Comparison of ENCODE assay signal across 24 cellular contexts in genomic region chr7:82548141-82548688, GRCh38.
"Had no signal": no experiment of that assay in that cellular context is flagged by ENCODE, and none has a peak within 500 bp of the region (broad histone marks: within the 10 kb centered on the region; RNA-seq: fewer than 3 reads in every experiment).

No MANE protein-coding gene starts in this region.

- DNase-seq: activated CD4-positive, alpha-beta memory T cell treated with anti-CD3 and anti-CD28 coated beads, Interleukin-2, amount 10 ng/mL, durations not matched to agents 7 days and 5 days; activated CD4-positive, alpha-beta T cell treated with anti-CD3 and anti-CD28 coated beads for 36 hours; activated CD4-positive, alpha-beta T cell treated with anti-CD3 and anti-CD28 coated beads, Interleukin-2, amount 50 U/mL, for 1 hour; activated CD4-positive, CD25-positive, alpha-beta regulatory T cell; activated gamma-delta T cell; activated naive CD4-positive, alpha-beta T cell treated with anti-CD3 and anti-CD28 coated beads for 36 hours; activated T-cell treated with anti-CD3 and anti-CD28 coated beads for 4 hours; activated T-cell treated with anti-CD3 and anti-CD28 coated beads, Interleukin-2, amount 50 U/mL, for 48 hours; amygdala; KG1; NCI-H1048; NCI-H1417 treated with DMSO at 0.1 percent for 48 hours; NCI-H187; NCI-H2081; NCI-H2171 treated with DMSO at 0.1 percent for 48 hours; NCI-H226; NCI-H510A treated with DMSO at 0.1 percent for 48 hours; PC-9; SHP77 treated with DMSO at 0.1 percent for 48 hours; T-helper 2 cell; T1000 had no signal

- ATAC-seq: activated CD4-positive, alpha-beta T cell treated with anti-CD3 and anti-CD28 coated beads for 36 hours; activated T-helper 17 cell treated with anti-CD3 and anti-CD28 coated beads, Interleukin-2, amount 50 U/mL, for 72 hours had no signal

- FAIRE-seq: astrocyte, TTC549 had no signal
